ENCODE assay signal across 15 cellular contexts in the genomic region with DNA sequence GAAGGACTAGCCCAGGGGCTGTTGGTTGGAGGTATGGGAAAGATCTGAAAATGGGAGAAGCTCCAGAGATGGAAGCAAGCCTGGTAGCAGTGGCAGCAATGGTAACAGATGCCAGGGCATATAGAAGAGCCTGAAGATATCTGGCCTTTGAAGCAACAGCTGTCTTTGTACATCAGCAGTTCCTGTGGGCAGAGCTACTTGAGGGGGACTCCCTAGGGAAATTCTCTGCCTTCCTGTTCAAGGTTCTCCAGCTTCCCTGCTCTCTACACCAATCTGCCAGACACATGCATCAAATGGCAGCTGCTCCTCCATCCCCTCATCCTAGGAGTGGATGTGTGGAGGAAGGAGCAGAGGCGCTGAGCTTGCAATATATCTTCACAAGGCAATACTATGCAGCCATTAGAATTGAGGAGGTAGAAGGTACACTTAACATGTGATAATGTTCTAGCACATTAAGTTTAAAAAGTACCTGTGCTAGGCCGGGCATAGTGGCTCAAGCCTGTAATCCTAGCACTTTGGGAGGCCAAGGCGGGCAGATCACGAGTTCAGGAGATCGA. TPM values are rescaled to one million over a fixed set of nuclear protein-coding genes. Genes with fewer than 3 reads are reported as not detected.
DNase-seq lines count a peak whose midpoint lies in the region; ATAC-seq and TF ChIP-seq lines count a peak whose summit lies in the region.
"Had no signal": no experiment of that assay in that cellular context is flagged by ENCODE, and none has a peak within 500 bp of the region (broad histone marks: within the 10 kb centered on the region; RNA-seq: fewer than 3 reads in every experiment).

No MANE protein-coding gene starts in this region.

- H3K27me3 Mint-ChIP-seq in activated CD4-positive, alpha-beta T cell treated with anti-CD3 and anti-CD28 coated beads, Interleukin-2, amount 10 ng/mL, durations not matched to agents 24 days and 14 days = no peaks in the 10 kb centered on the region
- H3K27me3 Mint-ChIP-seq in activated CD8-positive, alpha-beta T cell treated with anti-CD3 and anti-CD28 coated beads, Interleukin-2, amount 10 ng/mL, durations not matched to agents 7 days and 5 days (ENCODE audit: low read depth) = no peaks in the 10 kb centered on the region
- H3K27me3 Mint-ChIP-seq in nephron (ENCODE audit: low read depth) = no peaks in the 10 kb centered on the region

- H3K36me3 ChIP-seq in HEK293 (ENCODE audit: control insufficient read depth in 2 of 2, insufficient read depth in 1 of 2, low read length in 2 of 2) (peaks cover 0 to 21% of the 10 kb centered on the region in 2 experiments; a peak in 1 of 3 replicates), gastroesophageal sphincter (peaks cover 0 to 35% of the 10 kb centered on the region in 2 donors)
- H3K36me3 ChIP-seq: colonic mucosa, MG63 had no signal

- no peaks in the 10 kb centered on the region for H3K9me3 ChIP-seq in HEK293 (ENCODE audit: control insufficient read depth, insufficient read depth, low read depth, low read length)
- H3K9me3 ChIP-seq in gastroesophageal sphincter = no peaks in the 10 kb centered on the region
- H3K9me3 ChIP-seq: colonic mucosa, MG63, spleen had no signal

- no peak for TF ChIP-seq EP300 in gastroesophageal sphincter (IDR thresholded peaks at IDR 0.05)

- H3K4me1 Mint-ChIP-seq in activated CD4-positive, alpha-beta T cell treated with anti-CD3 and anti-CD28 coated beads, Interleukin-2, amount 10 ng/mL, durations not matched to agents 24 days and 14 days = peaks cover 26% of the 10 kb centered on the region
- H3K4me1 Mint-ChIP-seq in activated CD8-positive, alpha-beta T cell treated with anti-CD3 and anti-CD28 coated beads, Interleukin-2, amount 10 ng/mL, durations not matched to agents 7 days and 5 days (ENCODE audit: low read depth) = peaks cover 32% of the 10 kb centered on the region
- H3K4me1 Mint-ChIP-seq in nephron = peaks cover 30% of the 10 kb centered on the region

- POLR2A ChIA-PET in HEK293 (lab: Yijun Ruan, JAX) = interaction anchor here (0.7 kb wide), 2 partner anchors 28 to 82 kb away, joined by 5 to 7 read pairs; no protein-coding TSS in a partner anchor
- POLR2A ChIA-PET in activated CD8-positive, alpha-beta T cell treated with anti-CD3 and anti-CD28 coated beads, Interleukin-2, amount 10 ng/mL, durations not matched to agents 7 days and 5 days (lab: Charles Lee) = interaction anchor here (0.9 kb wide), 1 partner anchor 10 kb away, joined by 3 read pairs; no protein-coding TSS in a partner anchor

- H3K4me3 ChIP-seq in HEK293 (ENCODE audit: low read depth, low read length) (no peak overlapping the region), gastroesophageal sphincter (no peak overlapping the region)
- H3K4me3 ChIP-seq: colonic mucosa, MG63 had no signal

- H3K27ac Mint-ChIP-seq in activated CD4-positive, alpha-beta T cell treated with anti-CD3 and anti-CD28 coated beads, Interleukin-2, amount 10 ng/mL, durations not matched to agents 24 days and 14 days = no peak overlapping the region
- H3K27ac Mint-ChIP-seq in activated CD8-positive, alpha-beta T cell treated with anti-CD3 and anti-CD28 coated beads, Interleukin-2, amount 10 ng/mL, durations not matched to agents 7 days and 5 days = no peak overlapping the region
- H3K27ac Mint-ChIP-seq in nephron = peak overlapping the region in 2 of 3 experiments; percentile 71 to 78

- 96 to 100% methylated on average over 4 to 5 of the region's 5 CpGs for WGBS in gastroesophageal sphincter (ENCODE audit: low coverage in 1 of 2), 2 donors

- no peak for ATAC-seq in activated CD8-positive, alpha-beta T cell treated with anti-CD3 and anti-CD28 coated beads, Interleukin-2, amount 10 ng/mL, durations not matched to agents 7 days and 5 days
- no peak for ATAC-seq in gastroesophageal sphincter

- H3K4me3 Mint-ChIP-seq in activated CD4-positive, alpha-beta T cell treated with anti-CD3 and anti-CD28 coated beads, Interleukin-2, amount 10 ng/mL, durations not matched to agents 24 days and 14 days = peak overlapping the region; percentile 50
- peak overlapping the region; percentile 8 for H3K4me3 Mint-ChIP-seq in activated CD8-positive, alpha-beta T cell treated with anti-CD3 and anti-CD28 coated beads, Interleukin-2, amount 10 ng/mL, durations not matched to agents 7 days and 5 days
- H3K4me3 Mint-ChIP-seq in nephron = peak overlapping the region; percentile 50 to 82 (median 75)

- DNase-seq in activated CD4-positive, alpha-beta T cell treated with anti-CD3 and anti-CD28 coated beads, Interleukin-2, amount 10 ng/mL, durations not matched to agents 24 days and 14 days = peak; percentile 46
- DNase-seq in activated CD4-positive, alpha-beta T cell treated with anti-CD3 and anti-CD28 coated beads, Interleukin-2, amount 50 U/mL, for 4 hours = no peak
- no peak for DNase-seq in activated CD8-positive, alpha-beta T cell treated with anti-CD3 and anti-CD28 coated beads, Interleukin-2, amount 10 ng/mL, durations not matched to agents 7 days and 5 days
- DNase-seq in OCI-M2 (lab: John Stamatoyannopoulos, UW; ENCODE audit: unreplicated experiment) (no peak), HCEC 1CT (no peak)
- DNase-seq: activated gamma-delta T cell, colonic mucosa, MG63, NCI-H526, spleen, WERI-Rb-1 had no signal

- TF ChIP-seq POLR2A in gastroesophageal sphincter (IDR thresholded peaks at IDR 0.05) = no peak

- CTCF ChIA-PET in HEK293 (lab: Yijun Ruan, JAX) = interaction anchor here (0.6 kb wide), 1 partner anchor 523 kb away, joined by 3 read pairs; no protein-coding TSS in a partner anchor
- CTCF ChIA-PET in activated CD8-positive, alpha-beta T cell treated with anti-CD3 and anti-CD28 coated beads, Interleukin-2, amount 10 ng/mL, durations not matched to agents 7 days and 5 days (lab: Charles Lee) = no interaction called here

- H3K36me3 Mint-ChIP-seq in activated CD4-positive, alpha-beta T cell treated with anti-CD3 and anti-CD28 coated beads, Interleukin-2, amount 10 ng/mL, durations not matched to agents 24 days and 14 days (ENCODE audit: low read depth) = peaks cover 16% of the 10 kb centered on the region
- H3K36me3 Mint-ChIP-seq in activated CD8-positive, alpha-beta T cell treated with anti-CD3 and anti-CD28 coated beads, Interleukin-2, amount 10 ng/mL, durations not matched to agents 7 days and 5 days (ENCODE audit: low read depth) = peaks cover 28% of the 10 kb centered on the region
- H3K36me3 Mint-ChIP-seq in nephron (ENCODE audit: low read depth) = peaks cover 3% of the 10 kb centered on the region

- H3K27ac ChIP-seq in HEK293 (ENCODE audit: extremely low read depth, low read depth, low read length) (no peak overlapping the region), gastroesophageal sphincter (no peak overlapping the region)

- H3K9me3 Mint-ChIP-seq in activated CD4-positive, alpha-beta T cell treated with anti-CD3 and anti-CD28 coated beads, Interleukin-2, amount 10 ng/mL, durations not matched to agents 24 days and 14 days = no peaks in the 10 kb centered on the region
- H3K9me3 Mint-ChIP-seq in activated CD8-positive, alpha-beta T cell treated with anti-CD3 and anti-CD28 coated beads, Interleukin-2, amount 10 ng/mL, durations not matched to agents 7 days and 5 days (ENCODE audit: insufficient read depth) = no peaks in the 10 kb centered on the region
- H3K9me3 Mint-ChIP-seq in nephron = no peaks in the 10 kb centered on the region

- H3K4me1 ChIP-seq in HEK293 (ENCODE audit: control insufficient read depth, insufficient read depth, low read length) (peaks cover 8% of the 10 kb centered on the region), gastroesophageal sphincter (peaks cover 0 to 38% (median 11%) of the 10 kb centered on the region in 3 donors)
- H3K4me1 ChIP-seq: colonic mucosa had no signal

- no peaks in the 10 kb centered on the region for H3K27me3 ChIP-seq in gastroesophageal sphincter
- H3K27me3 ChIP-seq: colonic mucosa, MG63, spleen had no signal

- intact Hi-C loops in activated CD4-positive, alpha-beta T cell treated with anti-CD3 and anti-CD28 coated beads, Interleukin-2, amount 10 ng/mL, durations not matched to agents 24 days and 14 days (cut with micrococcal nuclease) = loop anchor here (10.0 kb wide), 1 partner anchor 128 kb away; the partner anchor contains the start of gene SMIM12

- TF ChIP-seq CTCF in HEK293 (tag by site-specific recombination; IDR thresholded peaks at IDR 0.05) (no peak), nephron (IDR thresholded peaks at IDR 0.05; ENCODE audit: unreplicated experiment in 3 of 3) (no peak), gastroesophageal sphincter (IDR thresholded peaks at IDR 0.05) (no peak)

TF ChIP-seq in HEK293, 187 proteins besides CTCF, POLR2A, EP300 and RAD21:
- TF ChIP-seq ZNF214 (tag by site-specific recombination; IDR thresholded peaks at IDR 0.05; ENCODE audit: borderline replicate concordance) = no peak
- no peak for TF ChIP-seq ZNF791 (tag by site-specific recombination; IDR thresholded peaks at IDR 0.05)
- peak; percentile 56 for TF ChIP-seq SCRT2 (tag by site-specific recombination; IDR thresholded peaks at IDR 0.05)
TF ChIP-seq in HEK293: peak in this region for 1.

RNA-seq across cellular contexts. Expression of gene TMEM35B, which starts 2.2 kb away (rescaled TPM):
- total RNA-seq in activated CD4-positive, alpha-beta T cell treated with anti-CD3 and anti-CD28 coated beads, Interleukin-2, amount 10 ng/mL, durations not matched to agents 24 days and 14 days = 20.1 and 22.1 TPM in 2 replicates
- 10 to 100 TPM; 24.8 to 26.7 TPM for total RNA-seq in activated CD8-positive, alpha-beta T cell treated with anti-CD3 and anti-CD28 coated beads, Interleukin-2, amount 10 ng/mL, durations not matched to agents 7 days and 5 days
- 10 to 100 TPM; 22.7 to 67.6 (median 41.8) TPM for total RNA-seq in gastroesophageal sphincter

RNA-seq across cellular contexts. Expression of gene ZMYM6, which starts 48.8 kb away (rescaled TPM):
- total RNA-seq in activated CD4-positive, alpha-beta T cell treated with anti-CD3 and anti-CD28 coated beads, Interleukin-2, amount 10 ng/mL, durations not matched to agents 24 days and 14 days = 20.3 and 23.5 TPM in 2 replicates
- total RNA-seq in activated CD8-positive, alpha-beta T cell treated with anti-CD3 and anti-CD28 coated beads, Interleukin-2, amount 10 ng/mL, durations not matched to agents 7 days and 5 days = 10 to 100 TPM; 15.2 to 19.2 TPM
- total RNA-seq in gastroesophageal sphincter = 10 to 100 TPM; 10.4 to 19.3 (median 13.3) TPM

RNA-seq across cellular contexts. Expression of gene DLGAP3, which starts 53.4 kb away (rescaled TPM):
- 0.54 and 0.75 TPM in 2 replicates for total RNA-seq in activated CD4-positive, alpha-beta T cell treated with anti-CD3 and anti-CD28 coated beads, Interleukin-2, amount 10 ng/mL, durations not matched to agents 24 days and 14 days
- total RNA-seq in activated CD8-positive, alpha-beta T cell treated with anti-CD3 and anti-CD28 coated beads, Interleukin-2, amount 10 ng/mL, durations not matched to agents 7 days and 5 days = under 1 TPM; 0.29 to 0.39 TPM
- total RNA-seq in gastroesophageal sphincter = under 1 TPM in 2 of 4 donors, not detected in 2; 0.12 to 0.13 TPM
- total RNA-seq: urinary bladder had no signal

Comparison
In these comparisons a context has a peak if more than half of its experiments do, and no peak if none do; other contexts are left out.
1. H3K27ac Mint-ChIP-seq: peak in nephron (2 of 3); none in activated CD4-positive, alpha-beta T cell treated with anti-CD3 and anti-CD28 coated beads, Interleukin-2, amount 10 ng/mL, durations not matched to agents 24 days and 14 days (single experiment) and activated CD8-positive, alpha-beta T cell treated with anti-CD3 and anti-CD28 coated beads, Interleukin-2, amount 10 ng/mL, durations not matched to agents 7 days and 5 days (single experiment).
2. H3K4me3 Mint-ChIP-seq: peak in every context shown above with its lines; median percentile 75 in nephron; 50 in activated CD4-positive, alpha-beta T cell treated with anti-CD3 and anti-CD28 coated beads, Interleukin-2, amount 10 ng/mL, durations not matched to agents 24 days and 14 days; 8 in activated CD8-positive, alpha-beta T cell treated with anti-CD3 and anti-CD28 coated beads, Interleukin-2, amount 10 ng/mL, durations not matched to agents 7 days and 5 days.